In genomic region chr9:22098636-22099332, GRCh38 we compare ENCODE assay signal across 16 cellular contexts.
A peak's percentile ranks its signal among the peaks of the same experiment; 100 is the strongest.
DNase-seq lines count a peak whose midpoint lies in the region; ATAC-seq and TF ChIP-seq lines count a peak whose summit lies in the region.
"Had no signal": no experiment of that assay in that cellular context is flagged by ENCODE, and none has a peak within 500 bp of the region (broad histone marks: within the 10 kb centered on the region; RNA-seq: fewer than 3 reads in every experiment).

No MANE protein-coding gene starts in this region.

- H4K8ac ChIP-seq in trophoblast cell (ENCODE audit: low read depth, low read length), result no peak overlapping the region

- peak overlapping the region; percentile 94 for H2BK120ac ChIP-seq in trophoblast cell (ENCODE audit: insufficient read depth, low read length, poor library complexity)

- no peaks in the 10 kb centered on the region for H3K9me3 ChIP-seq in trophoblast cell (ENCODE audit: insufficient read depth, low read depth, low read length)
- H3K9me3 ChIP-seq: heart left ventricle had no signal

- H3K36me3 ChIP-seq in ACC112 (ENCODE audit: insufficient read depth, low read length), result no peaks in the 10 kb centered on the region
- no peaks in the 10 kb centered on the region for H3K36me3 ChIP-seq in trophoblast cell (ENCODE audit: control insufficient read depth in 1 of 2, insufficient read depth in 2 of 2, low read length in 2 of 2)
- H3K36me3 ChIP-seq: heart left ventricle had no signal

- TF ChIP-seq CTCF in foreskin fibroblast (IDR thresholded peaks at IDR 0.05; ENCODE audit: low read depth, low read length), result no peak

- H3K4me2 ChIP-seq in trophoblast cell (ENCODE audit: low read length), result no peak overlapping the region

- H3K27me3 ChIP-seq in ACC112 (ENCODE audit: insufficient read depth, low read length) (no peaks in the 10 kb centered on the region), trophoblast cell (ENCODE audit: insufficient read depth, low read length) (no peaks in the 10 kb centered on the region)
- H3K27me3 ChIP-seq: heart left ventricle had no signal

- H3K9ac ChIP-seq in trophoblast cell (ENCODE audit: low read length), result no peak overlapping the region

- H2BK5ac ChIP-seq in trophoblast cell (ENCODE audit: low read depth, low read length, poor library complexity), result peak overlapping the region; percentile 92

- H2BK12ac ChIP-seq in trophoblast cell (ENCODE audit: low read length), result peak overlapping the region; percentile 77

- DNase-seq in SW480 (ENCODE audit: low spot score) (peak; percentile 55), foreskin fibroblast (peak; percentile 45 to 64), trophoblast cell (no peak), A172 (ENCODE audit: low spot score) (no peak), dermis blood vessel endothelial cell (no peak)
- DNase-seq: ACHN; CD8-positive, alpha-beta memory T cell; effector memory CD4-positive, alpha-beta T cell; heart left ventricle; NCI-H146; NCI-H524; stimulated activated naive CD8-positive, alpha-beta T cell treated with anti-CD3 and anti-CD28 coated beads, Interleukin-15, amount 100 ng/mL, for 72 hours; T1000 had no signal

- WGBS in trophoblast cell (ENCODE audit: extremely low coverage, insufficient coverage, insufficient read length), result no CpG with 5 or more reads among the region's 3 CpGs

- no peak overlapping the region for H3K18ac ChIP-seq in trophoblast cell (ENCODE audit: low read length)

- H3K23ac ChIP-seq in trophoblast cell (ENCODE audit: low read length), result no peak overlapping the region

- H4K91ac ChIP-seq in trophoblast cell (ENCODE audit: low read depth, low read length), result peak overlapping the region; percentile 57

- peak overlapping the region; percentile 30 for H4K12ac ChIP-seq in trophoblast cell (ENCODE audit: low read depth, low read length)

- peak overlapping the region; percentile 60 for H3K14ac ChIP-seq in trophoblast cell (ENCODE audit: low read length)

- H2AK5ac ChIP-seq in trophoblast cell (ENCODE audit: low read length), result peak overlapping the region; percentile 68

- H3K4me1 ChIP-seq in ACC112 (ENCODE audit: control insufficient read depth, insufficient read depth, low read length, unreplicated experiment), result peaks cover 33% of the 10 kb centered on the region
- peaks cover 16 to 25% of the 10 kb centered on the region in 2 experiments for H3K4me1 ChIP-seq in trophoblast cell (ENCODE audit: control insufficient read depth in 1 of 2, insufficient read depth in 2 of 2, low read length in 2 of 2)

- H3K79me2 ChIP-seq in ACC112 (ENCODE audit: control insufficient read depth, insufficient read depth, low read length, unreplicated experiment) (no peaks in the 10 kb centered on the region), trophoblast cell (ENCODE audit: control insufficient read depth, insufficient read depth, low read length, poor library complexity) (peaks cover 6% of the 10 kb centered on the region)

- peaks cover 29% of the 10 kb centered on the region for H3K79me1 ChIP-seq in trophoblast cell (ENCODE audit: low read length)

- peak overlapping the region; percentile 11 for H3K27ac ChIP-seq in ACC112 (ENCODE audit: low read depth, low read length)
- peak overlapping the region; percentile 51 for H3K27ac ChIP-seq in trophoblast cell (ENCODE audit: low read depth, low read length)
- H3K27ac ChIP-seq: heart left ventricle had no signal

- no peak overlapping the region for H3K4me3 ChIP-seq in ACC112 (ENCODE audit: low read depth, low read length)
- no peak overlapping the region for H3K4me3 ChIP-seq in foreskin fibroblast (ENCODE audit: low read depth in 1 of 2, low read length in 2 of 2)
- no peak overlapping the region for H3K4me3 ChIP-seq in trophoblast cell (ENCODE audit: low read depth, low read length)
- H3K4me3 ChIP-seq: heart left ventricle had no signal

- H3K4ac ChIP-seq in trophoblast cell (ENCODE audit: low read depth, low read length), result peak overlapping the region; percentile 10

- H2AFZ ChIP-seq in ACC112 (ENCODE audit: low read length, unreplicated experiment) (peak overlapping the region; percentile 2), trophoblast cell (ENCODE audit: insufficient read depth, low read length, poor library complexity) (no peak overlapping the region)

- ATAC-seq in HG03457 (IDR thresholded peaks at IDR 0.05; ENCODE audit: unreplicated experiment), result no peak
- no peak for ATAC-seq in HG02623 (IDR thresholded peaks at IDR 0.05; ENCODE audit: unreplicated experiment)
- ATAC-seq: heart left ventricle had no signal

Comparison
In these comparisons a context has a peak if more than half of its experiments do, and no peak if none do; other contexts are left out.
1. DNase-seq: peak in SW480 (single experiment) and foreskin fibroblast (2 of 2); none in trophoblast cell (0 of 2), A172 (single experiment) and dermis blood vessel endothelial cell (single experiment).